ENCODE assay signal across 10 cellular contexts in genomic region chr14:23594191-23594590, GRCh38. TPM values are rescaled to one million over a fixed set of nuclear protein-coding genes. Genes with fewer than 3 reads are reported as not detected.
"Had no signal": no experiment of that assay in that cellular context is flagged by ENCODE, and none has a peak within 500 bp of the region (broad histone marks: within the 10 kb centered on the region; RNA-seq: fewer than 3 reads in every experiment).

No MANE protein-coding gene starts in this region.

RNA-seq across cellular contexts. Expression of gene JPH4, which starts 15.6 kb away (rescaled TPM):
- total RNA-seq: OCI-LY7, PC-3, PC-9, SJSA1, SK-MEL-5 had no signal

RNA-seq across cellular contexts. Expression of gene AP1G2, which starts 26.6 kb away (rescaled TPM):
- total RNA-seq: SJCRH30 had no signal

RNA-seq across cellular contexts. Expression of gene DHRS2, which starts 42.0 kb away (rescaled TPM):
- total RNA-seq: OCI-LY7, Peyer's patch, Right ventricle myocardium inferior, Right ventricle myocardium superior had no signal

RNA-seq across cellular contexts. Expression of gene ZFHX2, which starts 42.6 kb away (rescaled TPM):
- total RNA-seq: RPMI7951, SJSA1, SK-MEL-5 had no signal
